Comparison of ENCODE assay signal across 8 cellular contexts in genomic region chr12:12560587-12561304, GRCh38. TPM values are rescaled to one million over a fixed set of nuclear protein-coding genes. Genes with fewer than 3 reads are reported as not detected.
DNase-seq lines count a peak whose midpoint lies in the region; ATAC-seq and TF ChIP-seq lines count a peak whose summit lies in the region.

No MANE protein-coding gene starts in this region.

- POLR2A ChIA-PET in IMR-90 (lab: Charles Lee; ENCODE audit: unreplicated experiment), result no interaction called here
- POLR2A ChIA-PET in SK-N-SH (lab: Yijun Ruan, JAX), result interaction anchor here (1.0 kb wide), 1 partner anchor 7 kb away, joined by 3 read pairs; no protein-coding TSS in a partner anchor

- no CpG with 5 or more reads among the region's 9 CpGs for WGBS in IMR-90 (ENCODE audit: extremely low coverage in 2 of 2, insufficient read length in 1 of 2), 2 experiments
- 6% methylated on average over 9 of the region's 9 CpGs for WGBS in SK-N-SH (ENCODE audit: low lambda C conversion rate)
- 9% methylated on average over 9 of the region's 9 CpGs for WGBS in hepatocyte (ENCODE audit: low lambda C conversion rate, missing lambda C conversion rate)

- H3K23ac ChIP-seq in IMR-90 (ENCODE audit: low read depth, low read length), result peak overlapping the region; percentile 68

- peak overlapping the region; percentile 72; the same call in 1 of the 2 replicates for H3K56ac ChIP-seq in IMR-90 (ENCODE audit: extremely low read depth, insufficient read depth, low read length)

- no peaks in the 10 kb centered on the region for H3K9me3 ChIP-seq in ES-I3 (ENCODE audit: control insufficient read depth, insufficient read depth, low read length)
- no peaks in the 10 kb centered on the region for H3K9me3 ChIP-seq in IMR-90 (ENCODE audit: control insufficient read depth, insufficient read depth, low read length)
- H3K9me3 ChIP-seq in SK-N-SH, result no peaks in the 10 kb centered on the region
- H3K9me3 ChIP-seq in hepatocyte (ENCODE audit: low read depth), result no peaks in the 10 kb centered on the region

- H4K91ac ChIP-seq in IMR-90 (ENCODE audit: insufficient read depth, low read depth, low read length), result no peak overlapping the region

- TF ChIP-seq RAD21 in IMR-90 (IDR thresholded peaks at IDR 0.05; ENCODE audit: low read length) (no peak), SK-N-SH (IDR thresholded peaks at IDR 0.05; ENCODE audit: low read length) (no peak)

- no peak overlapping the region for H2BK15ac ChIP-seq in IMR-90 (ENCODE audit: low read depth, low read length)

- H4K8ac ChIP-seq in IMR-90 (ENCODE audit: low read depth in 2 of 2, low read length in 2 of 2), result no peak overlapping the region

- peak overlapping the region; percentile 87 for H2BK5ac ChIP-seq in IMR-90 (ENCODE audit: low read depth, low read length, poor library complexity, severe bottlenecking)

- H3F3A ChIP-seq in SK-N-SH (replicated peaks; ENCODE audit: insufficient read depth), result peaks cover 12% of the 10 kb centered on the region

- in situ Hi-C loops in IMR-90 (cut with MboI; ENCODE audit: low sequenced_read_pairs), result loop anchor here (10.0 kb wide), 1 partner anchor 166 kb away; no protein-coding TSS in a partner anchor

- H2AK9ac ChIP-seq in IMR-90 (replicated peaks; ENCODE audit: low read depth, low read length, poor library complexity), result no peak overlapping the region

- H3K79me2 ChIP-seq in SK-N-SH (ENCODE audit: insufficient read depth) (peaks cover 64% of the 10 kb centered on the region), hepatocyte (peaks cover 53% of the 10 kb centered on the region)

- BruUV-seq in IMR-90 (replicated peaks; lab: Mats Ljungman, UMichigan), result TSS peak; percentile 24

- H3K4me2 ChIP-seq in IMR-90 (ENCODE audit: low read depth, low read length), result peak overlapping the region; percentile 94
- H3K4me2 ChIP-seq in SK-N-SH, result peak overlapping the region; percentile 94
- H3K4me2 ChIP-seq in hepatocyte, result peak overlapping the region; percentile 73

- peaks cover 7% of the 10 kb centered on the region; the same call in 1 of the 2 replicates for H4K20me1 ChIP-seq in IMR-90 (ENCODE audit: insufficient read depth, low read length)
- H4K20me1 ChIP-seq in SK-N-SH (ENCODE audit: insufficient read depth), result no peaks in the 10 kb centered on the region
- no peaks in the 10 kb centered on the region for H4K20me1 ChIP-seq in hepatocyte (ENCODE audit: insufficient read depth, poor library complexity, severe bottlenecking)

- no peak for TF ChIP-seq EP300 in SK-N-SH (IDR thresholded peaks at IDR 0.05; ENCODE audit: borderline replicate concordance in 1 of 2, low read depth in 1 of 2, low read length in 1 of 2)

- peak overlapping the region; percentile 33 for H3K14ac ChIP-seq in IMR-90 (replicated peaks; ENCODE audit: low read depth, low read length)

- H3K18ac ChIP-seq in IMR-90 (ENCODE audit: low read depth, low read length), result no peak overlapping the region

- peak overlapping the region; percentile 92 for H3K9ac ChIP-seq in ES-I3 (ENCODE audit: low read depth, low read length)
- peak overlapping the region; percentile 97 for H3K9ac ChIP-seq in IMR-90 (ENCODE audit: low read depth, low read length)
- peak overlapping the region; percentile 98 for H3K9ac ChIP-seq in SK-N-SH

- peak overlapping the region; percentile 29; the same call in 1 of the 2 replicates for H2AK5ac ChIP-seq in IMR-90 (ENCODE audit: low read depth, low read length)

- H2AFZ ChIP-seq in IMR-90 (replicated peaks; ENCODE audit: low read length, poor library complexity), result peak overlapping the region; percentile 52
- peak overlapping the region; percentile 65; the same call in 1 of the 2 replicates for H2AFZ ChIP-seq in SK-N-SH (ENCODE audit: low read depth)
- H2AFZ ChIP-seq in hepatocyte, result no peak overlapping the region

- dilution Hi-C loops in IMR-90 (cut with HindIII; ENCODE audit: low sequenced_read_pairs, unreplicated experiment), result no loop called here

- H2BK120ac ChIP-seq in IMR-90 (ENCODE audit: low read depth, low read length), result no peak overlapping the region

- H3K9me2 ChIP-seq in SK-N-SH (no peaks in the 10 kb centered on the region), hepatocyte (replicated peaks; ENCODE audit: insufficient read depth) (no peaks in the 10 kb centered on the region)

- peak overlapping the region; percentile 99 for H3K4me3 ChIP-seq in IMR-90 (ENCODE audit: insufficient read depth, low read depth, low read length)
- H3K4me3 ChIP-seq in SK-N-SH (ENCODE audit: low read depth in 2 of 2, low read length in 1 of 2), result peak overlapping the region; percentile 75 to 93
- H3K4me3 ChIP-seq in hepatocyte, result peak overlapping the region; percentile 71
- peak overlapping the region; percentile 91 for H3K4me3 ChIP-seq in retinal pigment epithelial cell (ENCODE audit: low read length)

- H3K36me3 ChIP-seq in ES-I3 (ENCODE audit: insufficient read depth, low read length) (no peaks in the 10 kb centered on the region), IMR-90 (ENCODE audit: control insufficient read depth, insufficient read depth, low read length) (no peaks in the 10 kb centered on the region), SK-N-SH (replicated peaks in 1 of 2; ENCODE audit: control insufficient read depth in 1 of 2, insufficient read depth in 2 of 2, low read length in 1 of 2) (peaks cover 0 to 3% of the 10 kb centered on the region in 2 experiments), hepatocyte (replicated peaks; ENCODE audit: insufficient read depth, low read depth) (no peaks in the 10 kb centered on the region)

- peaks cover 10 to 31% of the 10 kb centered on the region in 2 experiments for H3K79me1 ChIP-seq in IMR-90 (ENCODE audit: low read depth in 1 of 2, low read length in 2 of 2)

- no peak overlapping the region for H4K5ac ChIP-seq in IMR-90 (ENCODE audit: low read depth, low read length)

- H3K27ac ChIP-seq in IMR-90 (ENCODE audit: insufficient read depth, low read length) (peak overlapping the region; percentile 100; the same call in 1 of the 2 replicates), SK-N-SH (ENCODE audit: low read depth in 2 of 2, low read length in 1 of 2) (peak overlapping the region; percentile 94 to 96), angular gyrus (ENCODE audit: low read depth, low read length) (peak overlapping the region; percentile 97), hepatocyte (peak overlapping the region; percentile 100)

- H3K27me3 ChIP-seq in IMR-90 (ENCODE audit: control insufficient read depth, insufficient read depth, low read length) (no peaks in the 10 kb centered on the region), SK-N-SH (ENCODE audit: insufficient read depth) (no peaks in the 10 kb centered on the region), hepatocyte (no peaks in the 10 kb centered on the region)

- DNase-seq in IMR-90 (peak; percentile 69), SK-N-SH (peak; percentile 41), hepatocyte (ENCODE audit: low spot score) (peak; percentile 77), retinal pigment epithelial cell (ENCODE audit: low read depth) (peak; percentile 75), COR-L47 (lab: John Stamatoyannopoulos, UW) (no peak)

- intact Hi-C loops in IMR-90 (cut with micrococcal nuclease), result loop anchor here (5.0 kb wide), 3 partner anchors 52 to 97 kb away; partner anchors contain the start of gene CREBL2

- TF ChIP-seq POLR2A in IMR-90 (IDR thresholded peaks at IDR 0.05; ENCODE audit: low read depth, low read length), result no peak; the same call in 1 of the 2 replicates

- no peak overlapping the region for H2BK20ac ChIP-seq in IMR-90 (ENCODE audit: low read depth, low read length)

- ATAC-seq in IMR-90 (ENCODE audit: low read depth) (no peak), HG02870 (IDR thresholded peaks at IDR 0.05; ENCODE audit: unreplicated experiment) (no peak)

- no peak for TF ChIP-seq CTCF in IMR-90 (conservative IDR thresholded peaks at IDR 0.05; ENCODE audit: low read depth, low read length)
- TF ChIP-seq CTCF in SK-N-SH (IDR thresholded peaks at IDR 0.05), result no peak
- TF ChIP-seq CTCF in hepatocyte (IDR thresholded peaks at IDR 0.05; ENCODE audit: poor library complexity), result no peak
- TF ChIP-seq CTCF in retinal pigment epithelial cell (conservative IDR thresholded peaks at IDR 0.05; ENCODE audit: low read depth, low read length), result no peak

- H3K4me1 ChIP-seq in ES-I3 (ENCODE audit: insufficient read depth, low read length) (peaks cover 16% of the 10 kb centered on the region), IMR-90 (ENCODE audit: control insufficient read depth, insufficient read depth, low read length) (peaks cover 2% of the 10 kb centered on the region; the same call in 1 of the 2 replicates), SK-N-SH (ENCODE audit: control insufficient read depth in 1 of 2, insufficient read depth in 2 of 2, low read depth in 1 of 2, low read length in 1 of 2) (peaks cover 8 to 17% of the 10 kb centered on the region in 2 experiments; a peak in 3 of 4 replicates), hepatocyte (ENCODE audit: insufficient read depth) (peaks cover 14% of the 10 kb centered on the region)

- CTCF ChIA-PET in IMR-90 (lab: Yijun Ruan, JAX), result interaction anchor here (0.6 to 0.7 kb wide), 2 partner anchors 184 to 1999 kb away, joined by 4 to 5 read pairs; no protein-coding TSS in a partner anchor
- CTCF ChIA-PET in SK-N-SH (lab: Yijun Ruan, JAX), result interaction anchor here (1.0 to 3.6 kb wide), 4 partner anchors 13 to 184 kb away, joined by 3 to 23 read pairs (median 4); no protein-coding TSS in a partner anchor

- 0 out of 2 replicates have a peak overlapping the region, but pooled peaks have one; percentile 14 for H3K4ac ChIP-seq in IMR-90 (ENCODE audit: low read depth, low read length)

- H3K9me1 ChIP-seq in IMR-90 (ENCODE audit: insufficient read depth, low read length), result no peaks in the 10 kb centered on the region

TF ChIP-seq in IMR-90, 13 proteins besides CTCF, POLR2A, EP300 and RAD21 (continues in another document):
- TF ChIP-seq CEBPB (IDR thresholded peaks at IDR 0.05; ENCODE audit: low read depth, low read length), result peak; percentile 83

RNA-seq across cellular contexts. Expression of gene DUSP16, which starts 1.9 kb away (rescaled TPM):
- total RNA-seq in IMR-90 (2012; rRNA removed) (10.0 and 10.6 TPM in 2 replicates), hepatocyte (74.1 and 78.0 TPM in 2 replicates)
- polyA plus RNA-seq in IMR-90 (2012; rRNA removed) (4.2 and 4.7 TPM in 2 replicates), SK-N-SH (2012; rRNA removed) (7.1 and 8.5 TPM in 2 replicates), hepatocyte (13.4 and 14.3 TPM in 2 replicates)
- polyA plus RNA-seq in IMR-90 (2012; cell fraction: cytosol; rRNA removed), result 2.3 and 2.7 TPM in 2 replicates
- polyA plus RNA-seq in IMR-90 (2012; cell fraction: nucleus; rRNA removed; ENCODE audit: low replicate concordance), result 2.7 and 4.1 TPM in 2 replicates
- 8.6 and 9.8 TPM in 2 replicates for polyA plus RNA-seq in SK-N-SH (2012; cell fraction: cytosol; rRNA removed)
- 5.0 and 7.1 TPM in 2 replicates for polyA plus RNA-seq in SK-N-SH (2012; cell fraction: nucleus; rRNA removed)

RNA-seq across cellular contexts. Expression of gene CREBL2, which starts 50.9 kb away (rescaled TPM):
- total RNA-seq in IMR-90 (2012; rRNA removed), result 19.0 and 32.5 TPM in 2 replicates
- 10.4 and 11.5 TPM in 2 replicates for polyA plus RNA-seq in IMR-90 (2012; rRNA removed)
- 3.6 and 3.7 TPM in 2 replicates for polyA plus RNA-seq in IMR-90 (2012; cell fraction: cytosol; rRNA removed)
- polyA plus RNA-seq in IMR-90 (2012; cell fraction: nucleus; rRNA removed; ENCODE audit: low replicate concordance), result 1.3 and 5.0 TPM in 2 replicates
- 12.6 and 16.2 TPM in 2 replicates for polyA plus RNA-seq in SK-N-SH (2012; rRNA removed)
- 20.2 and 20.7 TPM in 2 replicates for polyA plus RNA-seq in SK-N-SH (2012; cell fraction: cytosol; rRNA removed)
- polyA plus RNA-seq in SK-N-SH (2012; cell fraction: nucleus; rRNA removed), result 4.0 and 6.7 TPM in 2 replicates
- total RNA-seq in hepatocyte, result 19.0 and 19.4 TPM in 2 replicates
- polyA plus RNA-seq in hepatocyte, result 7.2 and 11.4 TPM in 2 replicates
